ENCODE assay signal across 1 cellular context in the genomic region with DNA sequence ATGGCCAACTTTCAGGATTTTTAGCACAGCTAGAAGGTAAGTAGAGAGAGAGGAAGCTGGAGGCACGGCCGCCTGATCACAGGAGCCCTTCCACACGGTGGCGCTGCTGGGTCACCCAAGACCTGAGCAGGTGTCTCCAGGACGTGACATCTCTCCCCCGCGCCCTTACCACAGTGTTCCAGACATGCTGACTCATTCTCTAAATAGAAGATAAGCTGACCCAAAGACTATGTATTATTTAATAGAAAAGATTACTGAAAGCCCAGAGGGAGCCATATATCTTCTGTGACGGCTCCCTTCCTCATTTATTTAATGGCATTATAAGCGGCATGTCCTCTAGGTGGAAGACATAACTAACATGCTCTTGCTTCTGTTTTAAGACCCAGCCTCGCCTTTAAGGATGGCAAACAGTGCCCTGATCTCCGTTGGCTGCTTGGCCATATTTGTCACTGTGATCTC.
TF ChIP-seq lines count a peak whose summit lies in the region.

No MANE protein-coding gene starts in this region.

TF ChIP-seq in HepG2, 621 proteins besides CTCF, POLR2A, EP300 and RAD21 (continued from another document and continues in another):
- TF ChIP-seq, protein P1, sequence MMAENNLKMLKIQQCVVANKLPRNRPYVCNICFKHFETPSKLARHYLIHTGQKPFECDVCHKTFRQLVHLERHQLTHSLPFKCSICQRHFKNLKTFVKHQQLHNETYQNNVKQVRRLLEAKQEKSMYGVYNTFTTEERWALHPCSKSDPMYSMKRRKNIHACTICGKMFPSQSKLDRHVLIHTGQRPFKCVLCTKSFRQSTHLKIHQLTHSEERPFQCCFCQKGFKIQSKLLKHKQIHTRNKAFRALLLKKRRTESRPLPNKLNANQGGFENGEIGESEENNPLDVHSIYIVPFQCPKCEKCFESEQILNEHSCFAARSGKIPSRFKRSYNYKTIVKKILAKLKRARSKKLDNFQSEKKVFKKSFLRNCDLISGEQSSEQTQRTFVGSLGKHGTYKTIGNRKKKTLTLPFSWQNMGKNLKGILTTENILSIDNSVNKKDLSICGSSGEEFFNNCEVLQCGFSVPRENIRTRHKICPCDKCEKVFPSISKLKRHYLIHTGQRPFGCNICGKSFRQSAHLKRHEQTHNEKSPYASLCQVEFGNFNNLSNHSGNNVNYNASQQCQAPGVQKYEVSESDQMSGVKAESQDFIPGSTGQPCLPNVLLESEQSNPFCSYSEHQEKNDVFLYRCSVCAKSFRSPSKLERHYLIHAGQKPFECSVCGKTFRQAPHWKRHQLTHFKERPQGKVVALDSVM (CRISPR knock-in tag; IDR thresholded peaks at IDR 0.05): peak; percentile 49; the same call in 1 of the 2 replicates
- TF ChIP-seq SOX13 (IDR thresholded peaks at IDR 0.05): no peak
- TF ChIP-seq SOX13 (CRISPR knock-in tag; conservative IDR thresholded peaks at IDR 0.05 in 1 of 2, IDR thresholded peaks at IDR 0.05 in 1 of 2): peak in 1 of 2 experiments; percentile 36; a peak in 2 of 4 replicates
- TF ChIP-seq TGIF2 (CRISPR knock-in tag; IDR thresholded peaks at IDR 0.05): no peak
- TF ChIP-seq SMAD1 (CRISPR knock-in tag; IDR thresholded peaks at IDR 0.05; ENCODE audit: borderline replicate concordance, low read depth): no peak
- no peak for TF ChIP-seq ZNF83 (CRISPR knock-in tag; IDR thresholded peaks at IDR 0.05; ENCODE audit: borderline replicate concordance)
- TF ChIP-seq, protein P2, sequence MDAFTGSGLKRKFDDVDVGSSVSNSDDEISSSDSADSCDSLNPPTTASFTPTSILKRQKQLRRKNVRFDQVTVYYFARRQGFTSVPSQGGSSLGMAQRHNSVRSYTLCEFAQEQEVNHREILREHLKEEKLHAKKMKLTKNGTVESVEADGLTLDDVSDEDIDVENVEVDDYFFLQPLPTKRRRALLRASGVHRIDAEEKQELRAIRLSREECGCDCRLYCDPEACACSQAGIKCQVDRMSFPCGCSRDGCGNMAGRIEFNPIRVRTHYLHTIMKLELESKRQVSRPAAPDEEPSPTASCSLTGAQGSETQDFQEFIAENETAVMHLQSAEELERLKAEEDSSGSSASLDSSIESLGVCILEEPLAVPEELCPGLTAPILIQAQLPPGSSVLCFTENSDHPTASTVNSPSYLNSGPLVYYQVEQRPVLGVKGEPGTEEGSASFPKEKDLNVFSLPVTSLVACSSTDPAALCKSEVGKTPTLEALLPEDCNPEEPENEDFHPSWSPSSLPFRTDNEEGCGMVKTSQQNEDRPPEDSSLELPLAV (CRISPR knock-in tag; conservative IDR thresholded peaks at IDR 0.05; ENCODE audit: low read depth): no peak
- no peak for TF ChIP-seq IRX3 (CRISPR knock-in tag; IDR thresholded peaks at IDR 0.05; ENCODE audit: borderline replicate concordance, low read depth)
- TF ChIP-seq SMAD9 (CRISPR knock-in tag; IDR thresholded peaks at IDR 0.05): no peak
- no peak for TF ChIP-seq ZNF101 (CRISPR knock-in tag; IDR thresholded peaks at IDR 0.05; ENCODE audit: borderline replicate concordance, low read depth)
- TF ChIP-seq ZNF530 (CRISPR knock-in tag; IDR thresholded peaks at IDR 0.05; ENCODE audit: low read depth): no peak
- 0 out of 2 replicates have a peak, but pooled peaks have one; percentile 33 for TF ChIP-seq YEATS4 (CRISPR knock-in tag; IDR thresholded peaks at IDR 0.05; ENCODE audit: borderline replicate concordance)
- no peak for TF ChIP-seq ZNF550 (CRISPR knock-in tag; IDR thresholded peaks at IDR 0.05; ENCODE audit: borderline replicate concordance)
- 0 out of 2 replicates have a peak, but pooled peaks have one; percentile 20 for TF ChIP-seq ETV5 (CRISPR knock-in tag; IDR thresholded peaks at IDR 0.05; ENCODE audit: borderline replicate concordance)
- TF ChIP-seq ZNF629 (CRISPR knock-in tag; conservative IDR thresholded peaks at IDR 0.05): no peak
- TF ChIP-seq RBFOX2 (IDR thresholded peaks at IDR 0.05; ENCODE audit: low read depth, low read length): no peak
- 0 out of 2 replicates have a peak, but pooled peaks have one; percentile 33 for TF ChIP-seq ZNF766 (CRISPR knock-in tag; IDR thresholded peaks at IDR 0.05; ENCODE audit: borderline replicate concordance)
- peak; percentile 46; the same call in 1 of the 2 replicates for TF ChIP-seq HDAC2 (CRISPR knock-in tag; IDR thresholded peaks at IDR 0.05)
- no peak for TF ChIP-seq HES4 (CRISPR knock-in tag; IDR thresholded peaks at IDR 0.05; ENCODE audit: borderline replicate concordance)
- no peak for TF ChIP-seq ZNF713 (CRISPR knock-in tag; IDR thresholded peaks at IDR 0.05)
- TF ChIP-seq, protein P3, sequence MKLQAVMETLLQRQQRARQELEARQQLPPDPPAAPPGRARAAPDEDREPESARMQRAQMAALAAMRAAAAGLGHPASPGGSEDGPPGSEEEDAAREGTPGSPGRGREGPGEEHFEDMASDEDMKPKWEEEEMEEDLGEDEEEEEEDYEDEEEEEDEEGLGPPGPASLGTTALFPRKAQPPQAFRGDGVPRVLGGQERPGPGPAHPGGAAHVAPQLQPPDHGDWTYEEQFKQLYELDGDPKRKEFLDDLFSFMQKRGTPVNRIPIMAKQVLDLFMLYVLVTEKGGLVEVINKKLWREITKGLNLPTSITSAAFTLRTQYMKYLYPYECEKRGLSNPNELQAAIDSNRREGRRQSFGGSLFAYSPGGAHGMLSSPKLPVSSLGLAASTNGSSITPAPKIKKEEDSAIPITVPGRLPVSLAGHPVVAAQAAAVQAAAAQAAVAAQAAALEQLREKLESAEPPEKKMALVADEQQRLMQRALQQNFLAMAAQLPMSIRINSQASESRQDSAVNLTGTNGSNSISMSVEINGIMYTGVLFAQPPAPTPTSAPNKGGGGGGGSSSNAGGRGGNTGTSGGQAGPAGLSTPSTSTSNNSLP (IDR thresholded peaks at IDR 0.05; ENCODE audit: low read depth, low read length): no peak; the same call in 1 of the 2 replicates
- TF ChIP-seq ZNF225 (CRISPR knock-in tag; IDR thresholded peaks at IDR 0.05): no peak
- TF ChIP-seq, protein P4, sequence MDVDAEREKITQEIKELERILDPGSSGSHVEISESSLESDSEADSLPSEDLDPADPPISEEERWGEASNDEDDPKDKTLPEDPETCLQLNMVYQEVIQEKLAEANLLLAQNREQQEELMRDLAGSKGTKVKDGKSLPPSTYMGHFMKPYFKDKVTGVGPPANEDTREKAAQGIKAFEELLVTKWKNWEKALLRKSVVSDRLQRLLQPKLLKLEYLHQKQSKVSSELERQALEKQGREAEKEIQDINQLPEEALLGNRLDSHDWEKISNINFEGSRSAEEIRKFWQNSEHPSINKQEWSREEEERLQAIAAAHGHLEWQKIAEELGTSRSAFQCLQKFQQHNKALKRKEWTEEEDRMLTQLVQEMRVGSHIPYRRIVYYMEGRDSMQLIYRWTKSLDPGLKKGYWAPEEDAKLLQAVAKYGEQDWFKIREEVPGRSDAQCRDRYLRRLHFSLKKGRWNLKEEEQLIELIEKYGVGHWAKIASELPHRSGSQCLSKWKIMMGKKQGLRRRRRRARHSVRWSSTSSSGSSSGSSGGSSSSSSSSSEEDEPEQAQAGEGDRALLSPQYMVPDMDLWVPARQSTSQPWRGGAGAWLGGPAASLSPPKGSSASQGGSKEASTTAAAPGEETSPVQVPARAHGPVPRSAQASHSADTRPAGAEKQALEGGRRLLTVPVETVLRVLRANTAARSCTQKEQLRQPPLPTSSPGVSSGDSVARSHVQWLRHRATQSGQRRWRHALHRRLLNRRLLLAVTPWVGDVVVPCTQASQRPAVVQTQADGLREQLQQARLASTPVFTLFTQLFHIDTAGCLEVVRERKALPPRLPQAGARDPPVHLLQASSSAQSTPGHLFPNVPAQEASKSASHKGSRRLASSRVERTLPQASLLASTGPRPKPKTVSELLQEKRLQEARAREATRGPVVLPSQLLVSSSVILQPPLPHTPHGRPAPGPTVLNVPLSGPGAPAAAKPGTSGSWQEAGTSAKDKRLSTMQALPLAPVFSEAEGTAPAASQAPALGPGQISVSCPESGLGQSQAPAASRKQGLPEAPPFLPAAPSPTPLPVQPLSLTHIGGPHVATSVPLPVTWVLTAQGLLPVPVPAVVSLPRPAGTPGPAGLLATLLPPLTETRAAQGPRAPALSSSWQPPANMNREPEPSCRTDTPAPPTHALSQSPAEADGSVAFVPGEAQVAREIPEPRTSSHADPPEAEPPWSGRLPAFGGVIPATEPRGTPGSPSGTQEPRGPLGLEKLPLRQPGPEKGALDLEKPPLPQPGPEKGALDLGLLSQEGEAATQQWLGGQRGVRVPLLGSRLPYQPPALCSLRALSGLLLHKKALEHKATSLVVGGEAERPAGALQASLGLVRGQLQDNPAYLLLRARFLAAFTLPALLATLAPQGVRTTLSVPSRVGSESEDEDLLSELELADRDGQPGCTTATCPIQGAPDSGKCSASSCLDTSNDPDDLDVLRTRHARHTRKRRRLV (CRISPR knock-in tag; IDR thresholded peaks at IDR 0.05): no peak
- TF ChIP-seq, protein P5, sequence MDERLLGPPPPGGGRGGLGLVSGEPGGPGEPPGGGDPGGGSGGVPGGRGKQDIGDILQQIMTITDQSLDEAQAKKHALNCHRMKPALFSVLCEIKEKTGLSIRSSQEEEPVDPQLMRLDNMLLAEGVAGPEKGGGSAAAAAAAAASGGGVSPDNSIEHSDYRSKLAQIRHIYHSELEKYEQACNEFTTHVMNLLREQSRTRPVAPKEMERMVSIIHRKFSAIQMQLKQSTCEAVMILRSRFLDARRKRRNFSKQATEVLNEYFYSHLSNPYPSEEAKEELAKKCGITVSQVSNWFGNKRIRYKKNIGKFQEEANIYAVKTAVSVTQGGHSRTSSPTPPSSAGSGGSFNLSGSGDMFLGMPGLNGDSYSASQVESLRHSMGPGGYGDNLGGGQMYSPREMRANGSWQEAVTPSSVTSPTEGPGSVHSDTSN (CRISPR knock-in tag; IDR thresholded peaks at IDR 0.05): no peak
- TF ChIP-seq, protein P6, sequence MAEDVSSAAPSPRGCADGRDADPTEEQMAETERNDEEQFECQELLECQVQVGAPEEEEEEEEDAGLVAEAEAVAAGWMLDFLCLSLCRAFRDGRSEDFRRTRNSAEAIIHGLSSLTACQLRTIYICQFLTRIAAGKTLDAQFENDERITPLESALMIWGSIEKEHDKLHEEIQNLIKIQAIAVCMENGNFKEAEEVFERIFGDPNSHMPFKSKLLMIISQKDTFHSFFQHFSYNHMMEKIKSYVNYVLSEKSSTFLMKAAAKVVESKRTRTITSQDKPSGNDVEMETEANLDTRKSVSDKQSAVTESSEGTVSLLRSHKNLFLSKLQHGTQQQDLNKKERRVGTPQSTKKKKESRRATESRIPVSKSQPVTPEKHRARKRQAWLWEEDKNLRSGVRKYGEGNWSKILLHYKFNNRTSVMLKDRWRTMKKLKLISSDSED (CRISPR knock-in tag; IDR thresholded peaks at IDR 0.05): no peak
- TF ChIP-seq SIX4 (CRISPR knock-in tag; IDR thresholded peaks at IDR 0.05): no peak
- TF ChIP-seq HNF4G (IDR thresholded peaks at IDR 0.05; ENCODE audit: borderline replicate concordance, low read depth, low read length): no peak
- no peak for TF ChIP-seq HNF4G (CRISPR knock-in tag; IDR thresholded peaks at IDR 0.05; ENCODE audit: borderline replicate concordance, low read depth)
- no peak for TF ChIP-seq FOXM1 (CRISPR knock-in tag; IDR thresholded peaks at IDR 0.05)
- TF ChIP-seq POLR2AphosphoS5 (IDR thresholded peaks at IDR 0.05; ENCODE audit: low read depth, low read length): no peak
- no peak for TF ChIP-seq FOXK2 (IDR thresholded peaks at IDR 0.05)
- no peak for TF ChIP-seq MEF2D (CRISPR knock-in tag; IDR thresholded peaks at IDR 0.05)
- TF ChIP-seq ZNF607 (CRISPR knock-in tag; IDR thresholded peaks at IDR 0.05; ENCODE audit: borderline replicate concordance): no peak
- no peak for TF ChIP-seq NFIB (CRISPR knock-in tag; IDR thresholded peaks at IDR 0.05; ENCODE audit: borderline replicate concordance)
- no peak for TF ChIP-seq PRMT3 (CRISPR knock-in tag; IDR thresholded peaks at IDR 0.05; ENCODE audit: borderline replicate concordance, low read depth)
- TF ChIP-seq PAF1 (CRISPR knock-in tag; IDR thresholded peaks at IDR 0.05): no peak
- peak; percentile 34; the same call in 1 of the 2 replicates for TF ChIP-seq YEATS2 (CRISPR knock-in tag; IDR thresholded peaks at IDR 0.05; ENCODE audit: borderline replicate concordance)
- no peak for TF ChIP-seq ZNF343 (CRISPR knock-in tag; IDR thresholded peaks at IDR 0.05)
- 0 out of 2 replicates have a peak, but pooled peaks have one; percentile 25 for TF ChIP-seq ZNF878 (CRISPR knock-in tag; IDR thresholded peaks at IDR 0.05)
- peak; percentile 63 for TF ChIP-seq SMC3 (IDR thresholded peaks at IDR 0.05; ENCODE audit: low read length)
- TF ChIP-seq, protein P7, sequence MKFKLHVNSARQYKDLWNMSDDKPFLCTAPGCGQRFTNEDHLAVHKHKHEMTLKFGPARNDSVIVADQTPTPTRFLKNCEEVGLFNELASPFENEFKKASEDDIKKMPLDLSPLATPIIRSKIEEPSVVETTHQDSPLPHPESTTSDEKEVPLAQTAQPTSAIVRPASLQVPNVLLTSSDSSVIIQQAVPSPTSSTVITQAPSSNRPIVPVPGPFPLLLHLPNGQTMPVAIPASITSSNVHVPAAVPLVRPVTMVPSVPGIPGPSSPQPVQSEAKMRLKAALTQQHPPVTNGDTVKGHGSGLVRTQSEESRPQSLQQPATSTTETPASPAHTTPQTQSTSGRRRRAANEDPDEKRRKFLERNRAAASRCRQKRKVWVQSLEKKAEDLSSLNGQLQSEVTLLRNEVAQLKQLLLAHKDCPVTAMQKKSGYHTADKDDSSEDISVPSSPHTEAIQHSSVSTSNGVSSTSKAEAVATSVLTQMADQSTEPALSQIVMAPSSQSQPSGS (CRISPR knock-in tag; IDR thresholded peaks at IDR 0.05): 0 out of 2 replicates have a peak, but pooled peaks have one; percentile 38
- no peak for TF ChIP-seq ZNF652 (CRISPR knock-in tag; IDR thresholded peaks at IDR 0.05; ENCODE audit: borderline replicate concordance, low read depth)
- TF ChIP-seq ZNF333 (CRISPR knock-in tag; IDR thresholded peaks at IDR 0.05; ENCODE audit: borderline replicate concordance): no peak
- TF ChIP-seq CCDC6 (CRISPR knock-in tag; IDR thresholded peaks at IDR 0.05): peak; percentile 54; the same call in 1 of the 2 replicates
- TF ChIP-seq SIX1 (CRISPR knock-in tag; IDR thresholded peaks at IDR 0.05; ENCODE audit: borderline replicate concordance): no peak
- TF ChIP-seq CC2D1A (CRISPR knock-in tag; IDR thresholded peaks at IDR 0.05): no peak
- no peak for TF ChIP-seq ZNF143 (CRISPR knock-in tag; IDR thresholded peaks at IDR 0.05)
- TF ChIP-seq, protein P8, sequence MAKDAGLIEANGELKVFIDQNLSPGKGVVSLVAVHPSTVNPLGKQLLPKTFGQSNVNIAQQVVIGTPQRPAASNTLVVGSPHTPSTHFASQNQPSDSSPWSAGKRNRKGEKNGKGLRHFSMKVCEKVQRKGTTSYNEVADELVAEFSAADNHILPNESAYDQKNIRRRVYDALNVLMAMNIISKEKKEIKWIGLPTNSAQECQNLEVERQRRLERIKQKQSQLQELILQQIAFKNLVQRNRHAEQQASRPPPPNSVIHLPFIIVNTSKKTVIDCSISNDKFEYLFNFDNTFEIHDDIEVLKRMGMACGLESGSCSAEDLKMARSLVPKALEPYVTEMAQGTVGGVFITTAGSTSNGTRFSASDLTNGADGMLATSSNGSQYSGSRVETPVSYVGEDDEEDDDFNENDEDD (CRISPR knock-in tag; IDR thresholded peaks at IDR 0.05; ENCODE audit: borderline replicate concordance): no peak
- TF ChIP-seq, protein P9, sequence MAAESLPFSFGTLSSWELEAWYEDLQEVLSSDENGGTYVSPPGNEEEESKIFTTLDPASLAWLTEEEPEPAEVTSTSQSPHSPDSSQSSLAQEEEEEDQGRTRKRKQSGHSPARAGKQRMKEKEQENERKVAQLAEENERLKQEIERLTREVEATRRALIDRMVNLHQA (CRISPR knock-in tag; IDR thresholded peaks at IDR 0.05): no peak
- TF ChIP-seq NR2F1 (CRISPR knock-in tag; IDR thresholded peaks at IDR 0.05): no peak
- TF ChIP-seq ZNF24 (IDR thresholded peaks at IDR 0.05): no peak
- TF ChIP-seq SAFB2 (CRISPR knock-in tag; IDR thresholded peaks at IDR 0.05; ENCODE audit: borderline replicate concordance, low read depth): peak; percentile 56; the same call in 1 of the 2 replicates
- 0 out of 2 replicates have a peak, but pooled peaks have one; percentile 22 for TF ChIP-seq THAP11 (CRISPR knock-in tag; IDR thresholded peaks at IDR 0.05)
